Comparison of ENCODE assay signal across 37 cellular contexts in genomic region chr2:219024059-219024458, GRCh38. TPM values are rescaled to one million over a fixed set of nuclear protein-coding genes. Genes with fewer than 3 reads are reported as not detected.
"Had no signal": no experiment of that assay in that cellular context is flagged by ENCODE, and none has a peak within 500 bp of the region (broad histone marks: within the 10 kb centered on the region; RNA-seq: fewer than 3 reads in every experiment).

No MANE protein-coding gene starts in this region.

- H3K4me3 ChIP-seq: heart left ventricle, left ventricle myocardium inferior, mucosa of descending colon, right atrium auricular region, right lobe of liver, smooth muscle cell, stomach, testis, thyroid gland, transverse colon, upper lobe of left lung had no signal

- H3K4me2 ChIP-seq: smooth muscle cell had no signal

- H2AFZ ChIP-seq: parathyroid adenoma had no signal

- DNase-seq: heart left ventricle; hypothalamus; immature natural killer cell; left ventricle myocardium inferior; midbrain; mucosa of descending colon; naive thymus-derived CD4-positive, alpha-beta T cell; occipital lobe; right lobe of liver; stimulated activated CD4-positive, alpha-beta T cell treated with anti-CD3 and anti-CD28 coated beads, Interleukin-12 subunit alpha, Interleukin-12 subunit beta, amount 100 ng/mL, for 4 hours; stimulated activated CD4-positive, alpha-beta T cell treated with anti-CD3 and anti-CD28 coated beads, Interleukin-15, amount 100 ng/mL, for 24 hours; stimulated activated CD4-positive, alpha-beta T cell treated with anti-CD3 and anti-CD28 coated beads, Interleukin-2, amount 100 ng/mL, for 24 hours; stimulated activated CD4-positive, alpha-beta T cell treated with anti-CD3 and anti-CD28 coated beads, Interleukin-4, amount 100 ng/mL, for 1 hour; stimulated activated naive B cell treated with anti-CD40 and anti-IgM and Interleukin-4, amounts not matched to agents 10 μg/mL and 1 μg/mL and 100 μg/mL, for 72 hours; stimulated activated naive CD8-positive, alpha-beta T cell treated with anti-CD3 and anti-CD28 coated beads, Interleukin-15, Interleukin-2, amounts not matched to agents 100 U/mL and 50 U/mL, for 24 hours; stomach; testis; thyroid gland; transverse colon; upper lobe of left lung had no signal

- H3K27me3 ChIP-seq: right atrium auricular region, right lobe of liver, testis, thyroid gland, transverse colon, upper lobe of left lung had no signal

- ATAC-seq: heart left ventricle; mucosa of descending colon; naive thymus-derived CD4-positive, alpha-beta T cell; natural killer cell treated with Interleukin-12 subunit alpha and Interleukin-12 subunit beta and Interleukin-15 and Interleukin-18, amount 100 ng/mL, for 72 hours; right lobe of liver; stimulated activated naive B cell treated with anti-CD40 and anti-IgM and Interleukin-4, amounts not matched to agents 10 μg/mL and 1 μg/mL and 100 μg/mL, for 72 hours; stimulated activated naive CD8-positive, alpha-beta T cell treated with anti-CD3 and anti-CD28 coated beads, Interleukin-15, Interleukin-2, amounts not matched to agents 100 U/mL and 50 U/mL, for 24 hours had no signal

- H3K9ac ChIP-seq: parathyroid adenoma had no signal

- H3K36me3 ChIP-seq: heart left ventricle, left ventricle myocardium inferior, neutrophil, right atrium auricular region, right lobe of liver, stomach, thyroid gland, transverse colon, upper lobe of left lung had no signal

- H3K9me3 ChIP-seq: heart left ventricle, left ventricle myocardium inferior, mucosa of descending colon, neutrophil, right atrium auricular region, right lobe of liver, stomach, testis, thyroid gland, transverse colon, upper lobe of left lung had no signal

- H3K27ac ChIP-seq: heart left ventricle, left ventricle myocardium inferior, neutrophil, parathyroid adenoma, right atrium auricular region, right lobe of liver, stomach, testis, thyroid gland, transverse colon, upper lobe of left lung had no signal

- FAIRE-seq: islet of Langerhans, urothelium cell line had no signal

- H3K4me1 ChIP-seq: heart left ventricle, left ventricle myocardium inferior, parathyroid adenoma, right atrium auricular region, right lobe of liver, stomach, testis, thyroid gland, transverse colon had no signal

RNA-seq across cellular contexts. Expression of gene CFAP65, which starts 17.3 kb away (rescaled TPM):
- total RNA-seq: kidney epithelial cell; left ventricle myocardium inferior; lower leg skin; lung microvascular endothelial cell; mesenteric fat pad; naive thymus-derived CD4-positive, alpha-beta T cell; natural killer cell treated with Interleukin-12 subunit alpha and Interleukin-12 subunit beta and Interleukin-15 and Interleukin-18, amount 100 ng/mL, for 72 hours; osteocyte; right atrium auricular region; right lobe of liver; skeletal muscle tissue; smooth muscle cell had no signal
- polyA plus RNA-seq: heart left ventricle; immature natural killer cell; naive thymus-derived CD4-positive, alpha-beta T cell; smooth muscle cell had no signal

RNA-seq across cellular contexts. Expression of gene CRYBA2, which starts 30.8 kb away (rescaled TPM):
- total RNA-seq: heart left ventricle; kidney epithelial cell; left ventricle myocardium inferior; lower leg skin; lung microvascular endothelial cell; mesenteric fat pad; myocyte; naive thymus-derived CD4-positive, alpha-beta T cell; natural killer cell treated with Interleukin-12 subunit alpha and Interleukin-12 subunit beta and Interleukin-15 and Interleukin-18, amount 100 ng/mL, for 72 hours; occipital lobe; osteocyte; pulmonary artery endothelial cell; renal cortical epithelial cell; right atrium auricular region; right lobe of liver; skeletal muscle tissue; smooth muscle cell; thyroid gland; upper lobe of left lung had no signal
- polyA plus RNA-seq: heart left ventricle; immature natural killer cell; naive thymus-derived CD4-positive, alpha-beta T cell; neural cell; smooth muscle cell had no signal

RNA-seq across cellular contexts. Expression of gene IHH, which starts 36.7 kb away (rescaled TPM):
- total RNA-seq: heart left ventricle, kidney epithelial cell, left ventricle myocardium inferior, lung microvascular endothelial cell, myocyte, osteocyte, right atrium auricular region, skeletal muscle tissue had no signal
- polyA plus RNA-seq: heart left ventricle; immature natural killer cell; naive thymus-derived CD4-positive, alpha-beta T cell; neural cell; smooth muscle cell had no signal

RNA-seq across cellular contexts. Expression of gene FEV, which starts 39.1 kb away (rescaled TPM):
- total RNA-seq: heart left ventricle; kidney epithelial cell; left ventricle myocardium inferior; lower leg skin; lung microvascular endothelial cell; mesenteric fat pad; myocyte; naive thymus-derived CD4-positive, alpha-beta T cell; natural killer cell treated with Interleukin-12 subunit alpha and Interleukin-12 subunit beta and Interleukin-15 and Interleukin-18, amount 100 ng/mL, for 72 hours; occipital lobe; osteocyte; pulmonary artery endothelial cell; renal cortical epithelial cell; right atrium auricular region; right lobe of liver; skeletal muscle tissue; smooth muscle cell; testis; thyroid gland; upper lobe of left lung had no signal
- polyA plus RNA-seq: heart left ventricle; immature natural killer cell; naive thymus-derived CD4-positive, alpha-beta T cell; neural cell; smooth muscle cell had no signal
